11 cellular contexts compared by ENCODE assay signal in genomic region chr20:56924976-56925695, GRCh38.
DNase-seq lines count a peak whose midpoint lies in the region; ATAC-seq and TF ChIP-seq lines count a peak whose summit lies in the region.
"Had no signal": no experiment of that assay in that cellular context is flagged by ENCODE, and none has a peak within 500 bp of the region (broad histone marks: within the 10 kb centered on the region; RNA-seq: fewer than 3 reads in every experiment).

No MANE protein-coding gene starts in this region.

- H3K36me3 ChIP-seq in SK-N-SH (replicated peaks in 1 of 2; ENCODE audit: control insufficient read depth in 1 of 2, insufficient read depth in 2 of 2, low read length in 1 of 2) = no peaks in the 10 kb centered on the region

- H3K27ac ChIP-seq in SK-N-SH (ENCODE audit: low read depth in 2 of 2, low read length in 1 of 2) (no peak overlapping the region), right cardiac atrium (ENCODE audit: low read length) (no peak overlapping the region)

- no peak overlapping the region for H3K9ac ChIP-seq in SK-N-SH

- H3K4me3 ChIP-seq in SK-N-SH (ENCODE audit: low read depth in 2 of 2, low read length in 1 of 2) = no peak overlapping the region
- peak overlapping the region; percentile 31 for H3K4me3 ChIP-seq in right cardiac atrium (ENCODE audit: low read length)

- H3K79me2 ChIP-seq in SK-N-SH (ENCODE audit: insufficient read depth) = no peaks in the 10 kb centered on the region

- H2AFZ ChIP-seq in SK-N-SH (ENCODE audit: low read depth) = no peak overlapping the region

- DNase-seq in SK-N-SH (peak; percentile 42), NCI-H748 treated with DMSO at 0.1 percent for 48 hours (lab: John Stamatoyannopoulos, UW) (peak; percentile 33), right cardiac atrium (peak in 1 of 3 donors; percentile 40), retina (peak; percentile 95), GM19238 (ENCODE audit: insufficient read length, low spot score) (no peak), SIG-M5 (lab: John Stamatoyannopoulos, UW) (no peak)
- DNase-seq: NCI-H2171 treated with DMSO at 0.1 percent for 48 hours, T-helper 9 cell had no signal

- H3K9me3 ChIP-seq in SK-N-SH = no peaks in the 10 kb centered on the region
- H3K9me3 ChIP-seq in right cardiac atrium (ENCODE audit: control insufficient read depth, low read length) = peaks cover 2% of the 10 kb centered on the region

- intact Hi-C loops in right cardiac atrium (cut with DNase I) = no loop called here

- TF ChIP-seq CTCF in SK-N-SH (IDR thresholded peaks at IDR 0.05) = no peak

- POLR2A ChIA-PET in SK-N-SH (lab: Yijun Ruan, JAX) = no interaction called here

- WGBS in SK-N-SH (ENCODE audit: low lambda C conversion rate) = 24% methylated on average over 46 of the region's 68 CpGs
- WGBS in right cardiac atrium = 2% methylated on average over 68 of the region's 68 CpGs

- H3K27me3 ChIP-seq in SK-N-SH (ENCODE audit: insufficient read depth) (peaks cover 59% of the 10 kb centered on the region), right cardiac atrium (ENCODE audit: control insufficient read depth, insufficient read depth) (peaks cover 3% of the 10 kb centered on the region)

- no peak overlapping the region for H3K4me2 ChIP-seq in SK-N-SH

- no peaks in the 10 kb centered on the region for H3K9me2 ChIP-seq in SK-N-SH

- H3K4me1 ChIP-seq in SK-N-SH (ENCODE audit: control insufficient read depth in 1 of 2, insufficient read depth in 2 of 2, low read depth in 1 of 2, low read length in 1 of 2) (no peaks in the 10 kb centered on the region; a peak in 1 of 4 replicates), right cardiac atrium (ENCODE audit: control insufficient read depth, insufficient read depth, low read length) (no peaks in the 10 kb centered on the region)

- TF ChIP-seq EP300 in SK-N-SH (IDR thresholded peaks at IDR 0.05; ENCODE audit: borderline replicate concordance in 1 of 2, low read depth in 1 of 2, low read length in 1 of 2) = no peak

- CTCF ChIA-PET in SK-N-SH (lab: Yijun Ruan, JAX) = no interaction called here

- H3F3A ChIP-seq in SK-N-SH (replicated peaks; ENCODE audit: insufficient read depth) = no peaks in the 10 kb centered on the region

- no peak for TF ChIP-seq RAD21 in SK-N-SH (IDR thresholded peaks at IDR 0.05; ENCODE audit: low read length)

- H4K20me1 ChIP-seq in SK-N-SH (ENCODE audit: insufficient read depth) = no peaks in the 10 kb centered on the region

- ATAC-seq in SK-N-SH treated with all-trans-retinoic acid at 6 μM for 48 hours (no peak), right cardiac atrium (peak in 1 of 2 donors; percentile 35), GM21576 (IDR thresholded peaks at IDR 0.05; ENCODE audit: unreplicated experiment) (no peak)
- ATAC-seq: natural killer cell treated with Interleukin-12 subunit alpha and Interleukin-12 subunit beta and Interleukin-15 and Interleukin-18, amount 100 ng/mL, for 72 hours had no signal

TF ChIP-seq in SK-N-SH, 30 proteins besides CTCF, POLR2A, EP300 and RAD21 (continues in another document):
- TF ChIP-seq RCOR1 (IDR thresholded peaks at IDR 0.05; ENCODE audit: low read length) (no peak), USF1 (IDR thresholded peaks at IDR 0.05; ENCODE audit: borderline replicate concordance, low read depth) (no peak), FOXM1 (IDR thresholded peaks at IDR 0.05; ENCODE audit: low read depth) (no peak), REST (IDR thresholded peaks at IDR 0.05; ENCODE audit: low read depth, low read length) (no peak), YY1 (IDR thresholded peaks at IDR 0.05; ENCODE audit: low read depth) (no peak), MXI1 (IDR thresholded peaks at IDR 0.05; ENCODE audit: low read depth, low read length) (no peak)

TF ChIP-seq in SK-N-SH treated with all-trans-retinoic acid at 6 μM for 48 hours, 23 proteins besides CTCF, POLR2A, EP300 and RAD21 (continues in another document):
- TF ChIP-seq ZNF8 (CRISPR knock-in tag; IDR thresholded peaks at IDR 0.05) (no peak), ISL1 (CRISPR knock-in tag; IDR thresholded peaks at IDR 0.05) (no peak), OSR1 (CRISPR knock-in tag; IDR thresholded peaks at IDR 0.05) (no peak), TOX (CRISPR knock-in tag; IDR thresholded peaks at IDR 0.05; ENCODE audit: borderline replicate concordance) (no peak), CSDC2 (CRISPR knock-in tag; IDR thresholded peaks at IDR 0.05) (no peak), CSRNP3 (CRISPR knock-in tag; IDR thresholded peaks at IDR 0.05) (no peak), ZNF70 (CRISPR knock-in tag; IDR thresholded peaks at IDR 0.05) (no peak), GLIS3 (CRISPR knock-in tag; IDR thresholded peaks at IDR 0.05) (no peak), SNAI2 (CRISPR knock-in tag; IDR thresholded peaks at IDR 0.05) (no peak), ESRRG (CRISPR knock-in tag; IDR thresholded peaks at IDR 0.05) (no peak), ZNF565 (CRISPR knock-in tag; conservative IDR thresholded peaks at IDR 0.05; ENCODE audit: low read depth) (no peak), TCF4 (CRISPR knock-in tag; IDR thresholded peaks at IDR 0.05; ENCODE audit: borderline replicate concordance) (no peak), ZFP3 (CRISPR knock-in tag; IDR thresholded peaks at IDR 0.05) (no peak), RARB (CRISPR knock-in tag; IDR thresholded peaks at IDR 0.05) (no peak), TSHZ2 (CRISPR knock-in tag; IDR thresholded peaks at IDR 0.05) (no peak), PATZ1 (CRISPR knock-in tag; IDR thresholded peaks at IDR 0.05; ENCODE audit: borderline replicate concordance) (no peak), ARNTL (CRISPR knock-in tag; IDR thresholded peaks at IDR 0.05; ENCODE audit: borderline replicate concordance, low read depth) (no peak), PPARA (CRISPR knock-in tag; IDR thresholded peaks at IDR 0.05; ENCODE audit: borderline replicate concordance) (no peak)

Comparison
In these comparisons a context has a peak if more than half of its experiments do, and no peak if none do; other contexts are left out.
1. DNase-seq: peak in SK-N-SH (single experiment), NCI-H748 treated with DMSO at 0.1 percent for 48 hours (single experiment) and retina (single experiment); none in GM19238 (single experiment) and SIG-M5 (single experiment).